In genomic region chr22:50027639-50028537, GRCh38 we compare ENCODE assay signal across 9 cellular contexts. TPM values are rescaled to one million over a fixed set of nuclear protein-coding genes. Genes with fewer than 3 reads are reported as not detected.
DNase-seq lines count a peak whose midpoint lies in the region; ATAC-seq and TF ChIP-seq lines count a peak whose summit lies in the region.
"Had no signal": no experiment of that assay in that cellular context is flagged by ENCODE, and none has a peak within 500 bp of the region (broad histone marks: within the 10 kb centered on the region; RNA-seq: fewer than 3 reads in every experiment).

No MANE protein-coding gene starts in this region.

- H2BK15ac ChIP-seq in mesenchymal stem cell (ENCODE audit: low read depth, poor library complexity, severe bottlenecking) = no peak overlapping the region

- H3K4me2 ChIP-seq in mesenchymal stem cell (ENCODE audit: low read length, poor library complexity, severe bottlenecking) = no peak overlapping the region

- H3K4me3 ChIP-seq in BE2C (ENCODE audit: low read depth, low read length) (no peak overlapping the region; the same call in 1 of the 2 replicates), mesenchymal stem cell (ENCODE audit: insufficient read depth in 1 of 2, low read depth in 1 of 2, low read length in 2 of 2) (no peak overlapping the region)

- H3K27ac ChIP-seq in mesenchymal stem cell (ENCODE audit: low read length, poor library complexity, severe bottlenecking) = no peak overlapping the region

- no peak overlapping the region for H3K4ac ChIP-seq in mesenchymal stem cell (ENCODE audit: low read depth in 1 of 2, low read length in 2 of 2)

- H3K36me3 Mint-ChIP-seq in activated T-cell treated with anti-CD3 and anti-CD28 coated beads, Interleukin-2, amount 50 U/mL, for 72 hours (ENCODE audit: insufficient read depth in 2 of 2) = no peaks in the 10 kb centered on the region

- TF ChIP-seq CTCF in BE2C (IDR thresholded peaks at IDR 0.05; ENCODE audit: low read depth, low read length) = no peak

- no peak overlapping the region for H2BK12ac ChIP-seq in mesenchymal stem cell (ENCODE audit: low read length in 2 of 2)

- no peaks in the 10 kb centered on the region; the same call in 1 of the 2 replicates for H3K4me1 ChIP-seq in BE2C
- peaks cover 5% of the 10 kb centered on the region for H3K4me1 ChIP-seq in mesenchymal stem cell (ENCODE audit: control insufficient read depth, insufficient read depth, low read depth, low read length)

- H3K9me3 ChIP-seq in BE2C (no peaks in the 10 kb centered on the region), mesenchymal stem cell (ENCODE audit: control insufficient read depth, low read length) (no peaks in the 10 kb centered on the region)

- peak overlapping the region in 1 of 2 donors; percentile 48 for H3K4me3 Mint-ChIP-seq in activated T-cell treated with anti-CD3 and anti-CD28 coated beads, Interleukin-2, amount 50 U/mL, for 72 hours

- no peak overlapping the region for H3K9ac ChIP-seq in mesenchymal stem cell (ENCODE audit: low read length)

- no peaks in the 10 kb centered on the region for H3K9me3 Mint-ChIP-seq in activated T-cell treated with anti-CD3 and anti-CD28 coated beads, Interleukin-2, amount 50 U/mL, for 72 hours

- H2BK120ac ChIP-seq in mesenchymal stem cell (ENCODE audit: low read depth, low read length) = no peak overlapping the region

- DNase-seq in BE2C (peak; percentile 67), KBM-7 (peak; percentile 23), mesenchymal stem cell (no peak), C1 segment of cervical spinal cord (lab: John Stamatoyannopoulos, UW) (no peak), SK-N-DZ (ENCODE audit: low spot score) (no peak)
- peak; percentile 38 to 54 for DNase-seq in activated T-cell treated with anti-CD3 and anti-CD28 coated beads, Interleukin-2, amount 50 U/mL, for 72 hours

- H4K8ac ChIP-seq in mesenchymal stem cell (ENCODE audit: low read length) = no peak overlapping the region

- H3K27ac Mint-ChIP-seq in activated T-cell treated with anti-CD3 and anti-CD28 coated beads, Interleukin-2, amount 50 U/mL, for 72 hours = no peak overlapping the region

- peak; percentile 30 to 38 for ATAC-seq in activated T-cell treated with anti-CD3 and anti-CD28 coated beads, Interleukin-2, amount 50 U/mL, for 72 hours (replicated peaks in 1 of 2)
- no peak for ATAC-seq in HG03108 (IDR thresholded peaks at IDR 0.05; ENCODE audit: unreplicated experiment)
- ATAC-seq in HG03460 (IDR thresholded peaks at IDR 0.05; ENCODE audit: unreplicated experiment) = no peak

- in situ Hi-C loops in KBM-7 (cut with MboI; ENCODE audit: low pct_unique_long_range_greater_than_20kb, low sequenced_read_pairs) = loop anchor here (25.0 kb wide), 1 partner anchor 266 kb away; no protein-coding TSS in a partner anchor

- H3K18ac ChIP-seq in mesenchymal stem cell (ENCODE audit: low read depth in 1 of 2, low read length in 2 of 2) = no peak overlapping the region

- no peaks in the 10 kb centered on the region for H3K27me3 Mint-ChIP-seq in activated T-cell treated with anti-CD3 and anti-CD28 coated beads, Interleukin-2, amount 50 U/mL, for 72 hours (ENCODE audit: low read depth)

- no peak overlapping the region for H2AFZ ChIP-seq in mesenchymal stem cell (ENCODE audit: low read depth, low read length)

- H3K79me1 ChIP-seq in mesenchymal stem cell (replicated peaks; ENCODE audit: low read length, poor library complexity, severe bottlenecking) = no peaks in the 10 kb centered on the region

- no peak overlapping the region for H3K14ac ChIP-seq in mesenchymal stem cell (ENCODE audit: low read length in 2 of 2)

- no peak overlapping the region for H2AK5ac ChIP-seq in mesenchymal stem cell (ENCODE audit: low read length, severe bottlenecking)

- WGBS in mesenchymal stem cell = 91% methylated on average over 40 of the region's 42 CpGs

- 0 out of 2 replicates have a peak, but pooled peaks cover 4% of the 10 kb centered on the region for H3K27me3 ChIP-seq in BE2C
- H3K27me3 ChIP-seq in mesenchymal stem cell (ENCODE audit: control insufficient read depth in 1 of 2, insufficient read depth in 1 of 2, low read length in 2 of 2) = peaks cover 18 to 52% of the 10 kb centered on the region in 2 experiments

- H3K36me3 ChIP-seq in BE2C = no peaks in the 10 kb centered on the region
- no peaks in the 10 kb centered on the region for H3K36me3 ChIP-seq in mesenchymal stem cell (ENCODE audit: control insufficient read depth in 1 of 2, insufficient read depth in 2 of 2, low read depth in 1 of 2, low read length in 2 of 2)

- no peak overlapping the region for H3K23ac ChIP-seq in mesenchymal stem cell (ENCODE audit: low read length in 2 of 2)

- H3K4me1 Mint-ChIP-seq in activated T-cell treated with anti-CD3 and anti-CD28 coated beads, Interleukin-2, amount 50 U/mL, for 72 hours (ENCODE audit: low read depth) = peaks cover 28% of the 10 kb centered on the region

- no peak overlapping the region for H2BK5ac ChIP-seq in mesenchymal stem cell (ENCODE audit: low read depth, low read length, poor library complexity, severe bottlenecking)

- peak overlapping the region; percentile 45 for H4K91ac ChIP-seq in mesenchymal stem cell (ENCODE audit: low read length)

RNA-seq across cellular contexts. Expression of gene IL17REL, which starts 15.3 kb away (rescaled TPM):
- polyA plus RNA-seq in BE2C (2012; ENCODE audit: insufficient read depth, insufficient read length, low read depth) = not detected
- 1 to 10 TPM in 1 of 2 donors, under 1 TPM in 1; 0.36 to 1.1 TPM for total RNA-seq in activated T-cell treated with anti-CD3 and anti-CD28 coated beads, Interleukin-2, amount 50 U/mL, for 72 hours
- 0.06 TPM for polyA plus RNA-seq in mesenchymal stem cell (2013, experiment 1 of 2)
- 0.08 TPM for polyA plus RNA-seq in mesenchymal stem cell (2013, experiment 2 of 2)
- not detected in 2 replicates for polyA plus RNA-seq in SK-N-DZ (2014; cell fraction: cytosol; rRNA removed)
- not detected in 2 replicates for polyA plus RNA-seq in SK-N-DZ (2014; cell fraction: nucleus; rRNA removed)
- total RNA-seq: T-helper 2 cell treated with Interferon-gamma antibody and Interleukin-4, amounts not matched to agents 100 ng/mL and 5 ng/mL, for 36 hours had no signal

RNA-seq across cellular contexts. Expression of gene TTLL8, which starts 30.2 kb away (rescaled TPM):
- polyA plus RNA-seq in BE2C (2012; ENCODE audit: insufficient read depth, insufficient read length, low read depth) = not detected
- not detected for total RNA-seq in activated T-cell treated with anti-CD3 and anti-CD28 coated beads, Interleukin-2, amount 50 U/mL, for 72 hours
- polyA plus RNA-seq in mesenchymal stem cell (2013, experiment 1 of 2) = not detected
- not detected for polyA plus RNA-seq in mesenchymal stem cell (2013, experiment 2 of 2)
- not detected in 2 replicates for polyA plus RNA-seq in SK-N-DZ (2014; cell fraction: cytosol; rRNA removed)
- polyA plus RNA-seq in SK-N-DZ (2014; cell fraction: nucleus; rRNA removed) = not detected in 2 replicates
- total RNA-seq: T-helper 2 cell treated with Interferon-gamma antibody and Interleukin-4, amounts not matched to agents 100 ng/mL and 5 ng/mL, for 36 hours had no signal

RNA-seq across cellular contexts. Expression of gene MLC1, which starts 57.3 kb away (rescaled TPM):
- not detected for polyA plus RNA-seq in BE2C (2012; ENCODE audit: insufficient read depth, insufficient read length, low read depth)
- total RNA-seq in activated T-cell treated with anti-CD3 and anti-CD28 coated beads, Interleukin-2, amount 50 U/mL, for 72 hours = under 1 TPM in 1 of 2 donors, not detected in 1; 0.17 TPM
- polyA plus RNA-seq in mesenchymal stem cell (2013, experiment 1 of 2) = 0.03 TPM
- polyA plus RNA-seq in mesenchymal stem cell (2013, experiment 2 of 2) = not detected
- not detected in 2 replicates for polyA plus RNA-seq in SK-N-DZ (2014; cell fraction: cytosol; rRNA removed)
- polyA plus RNA-seq in SK-N-DZ (2014; cell fraction: nucleus; rRNA removed) = not detected in 2 replicates

Comparison
In these comparisons a context has a peak if more than half of its experiments do, and no peak if none do; other contexts are left out.
1. DNase-seq: peak in BE2C (single experiment), KBM-7 (single experiment) and activated T-cell treated with anti-CD3 and anti-CD28 coated beads, Interleukin-2, amount 50 U/mL, for 72 hours (2 of 2); none in mesenchymal stem cell (single experiment), C1 segment of cervical spinal cord (0 of 14) and SK-N-DZ (single experiment).
2. ATAC-seq: peak in activated T-cell treated with anti-CD3 and anti-CD28 coated beads, Interleukin-2, amount 50 U/mL, for 72 hours (2 of 2); none in HG03108 (single experiment) and HG03460 (single experiment).